9 cellular contexts compared by ENCODE assay signal in the genomic region with DNA sequence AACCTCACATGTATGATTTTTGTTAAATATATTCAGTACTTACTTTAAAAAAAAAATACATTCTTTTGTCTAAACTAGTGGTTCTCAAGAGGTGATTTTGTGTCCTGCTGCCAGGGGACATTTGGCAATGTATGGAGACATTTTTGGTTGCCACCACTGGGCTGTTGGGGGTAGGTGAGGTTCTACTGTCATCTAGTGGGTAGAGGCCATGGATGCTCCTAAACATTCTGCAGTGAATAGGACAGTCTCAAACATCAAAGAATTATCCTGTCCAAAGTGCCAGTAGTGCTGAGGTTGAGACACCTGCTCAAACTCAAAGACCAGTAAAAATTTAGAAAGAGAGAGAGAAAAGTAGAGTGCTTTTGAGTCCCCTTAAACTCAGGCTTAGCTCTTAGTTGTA. TPM values are rescaled to one million over a fixed set of nuclear protein-coding genes. Genes with fewer than 3 reads are reported as not detected.
DNase-seq lines count a peak whose midpoint lies in the region; ATAC-seq and TF ChIP-seq lines count a peak whose summit lies in the region.
"Had no signal": no experiment of that assay in that cellular context is flagged by ENCODE, and none has a peak within 500 bp of the region (broad histone marks: within the 10 kb centered on the region; RNA-seq: fewer than 3 reads in every experiment).

No MANE protein-coding gene starts in this region.

- no peak for ATAC-seq in GM18909 (IDR thresholded peaks at IDR 0.05; ENCODE audit: poor library complexity, unreplicated experiment)

- no peaks in the 10 kb centered on the region for H3K36me3 Mint-ChIP-seq in activated naive CD4-positive, alpha-beta T cell treated with anti-CD3 and anti-CD28 coated beads, Interleukin-2, amount 10 ng/mL, durations not matched to agents 7 days and 5 days
- H3K36me3 Mint-ChIP-seq in activated T-cell treated with anti-CD3 and anti-CD28 coated beads, Interleukin-2, amount 50 U/mL, for 24 hours (ENCODE audit: low read depth) = no peaks in the 10 kb centered on the region

- H3K4me1 Mint-ChIP-seq in activated naive CD4-positive, alpha-beta T cell treated with anti-CD3 and anti-CD28 coated beads, Interleukin-2, amount 10 ng/mL, durations not matched to agents 7 days and 5 days = no peaks in the 10 kb centered on the region
- no peaks in the 10 kb centered on the region for H3K4me1 Mint-ChIP-seq in activated T-cell treated with anti-CD3 and anti-CD28 coated beads, Interleukin-2, amount 50 U/mL, for 24 hours (ENCODE audit: low read depth)

- H3K27ac ChIP-seq in dorsolateral prefrontal cortex (no peak overlapping the region), neutrophil (no peak overlapping the region)

- CTCF ChIA-PET in activated naive CD4-positive, alpha-beta T cell treated with anti-CD3 and anti-CD28 coated beads, Interleukin-2, amount 10 ng/mL, durations not matched to agents 7 days and 5 days (lab: Charles Lee) = interaction anchor here (1.2 kb wide), 1 partner anchor 336 kb away, joined by 3 read pairs; no protein-coding TSS in a partner anchor

- peak in 50 of 56 donors; percentile 14 to 59 (median 34) for TF ChIP-seq CTCF in dorsolateral prefrontal cortex (IDR thresholded peaks at IDR 0.05 in 54 of 56, conservative IDR thresholded peaks at IDR 0.05 in 2 of 56; ENCODE audit: low read depth in 1 of 56, partially characterized antibody in 56 of 56)
- TF ChIP-seq CTCF in neutrophil (IDR thresholded peaks at IDR 0.05) = peak; percentile 45

- H3K36me3 ChIP-seq in neutrophil = no peaks in the 10 kb centered on the region

- H3K4me1 ChIP-seq in neutrophil (ENCODE audit: control insufficient read depth in 1 of 2, insufficient read depth in 1 of 2, low read depth in 1 of 2, low read length in 1 of 2) = peaks cover 8 to 9% of the 10 kb centered on the region in 2 experiments

- H3K27me3 Mint-ChIP-seq in activated naive CD4-positive, alpha-beta T cell treated with anti-CD3 and anti-CD28 coated beads, Interleukin-2, amount 10 ng/mL, durations not matched to agents 7 days and 5 days = peaks cover 28% of the 10 kb centered on the region
- no peaks in the 10 kb centered on the region for H3K27me3 Mint-ChIP-seq in activated T-cell treated with anti-CD3 and anti-CD28 coated beads, Interleukin-2, amount 50 U/mL, for 24 hours
- H3K27me3 Mint-ChIP-seq: activated naive CD8-positive, alpha-beta T cell had no signal

- H3K9me3 Mint-ChIP-seq in activated naive CD4-positive, alpha-beta T cell treated with anti-CD3 and anti-CD28 coated beads, Interleukin-2, amount 10 ng/mL, durations not matched to agents 7 days and 5 days = peaks cover 11% of the 10 kb centered on the region
- peaks cover 11% of the 10 kb centered on the region for H3K9me3 Mint-ChIP-seq in activated T-cell treated with anti-CD3 and anti-CD28 coated beads, Interleukin-2, amount 50 U/mL, for 24 hours

- H3K4me3 ChIP-seq in dorsolateral prefrontal cortex (no peak overlapping the region), neutrophil (ENCODE audit: low read depth in 1 of 2, low read length in 1 of 2) (no peak overlapping the region)

- intact Hi-C loops in dorsolateral prefrontal cortex (cut with DNase I) = no loop called here

- H3K27me3 ChIP-seq in dorsolateral prefrontal cortex = peaks cover 0 to 4% (median 0%) of the 10 kb centered on the region in 45 donors
- H3K27me3 ChIP-seq in neutrophil = no peaks in the 10 kb centered on the region

- no peaks in the 10 kb centered on the region for H3K9me3 ChIP-seq in neutrophil

- DNase-seq in activated naive CD4-positive, alpha-beta T cell treated with anti-CD3 and anti-CD28 coated beads, Interleukin-2, amount 10 ng/mL, durations not matched to agents 7 days and 5 days = peak; percentile 25
- DNase-seq in activated naive CD4-positive, alpha-beta T cell treated with Interleukin-2 at 50 U/mL for 16 hours = no peak
- peak; percentile 48 for DNase-seq in NCI-H526 treated with DMSO at 0.1 percent for 48 hours (lab: John Stamatoyannopoulos, UW)
- DNase-seq in dorsolateral prefrontal cortex = peak in 1 of 10 donors; percentile 37
- no peak for DNase-seq in activated T-cell treated with anti-CD3 and anti-CD28 coated beads, Interleukin-2, amount 50 U/mL, for 24 hours
- DNase-seq in T1000 (lab: John Stamatoyannopoulos, UW) = no peak

- no peak overlapping the region for H3K27ac Mint-ChIP-seq in activated naive CD4-positive, alpha-beta T cell treated with anti-CD3 and anti-CD28 coated beads, Interleukin-2, amount 10 ng/mL, durations not matched to agents 7 days and 5 days
- no peak overlapping the region for H3K27ac Mint-ChIP-seq in activated T-cell treated with anti-CD3 and anti-CD28 coated beads, Interleukin-2, amount 50 U/mL, for 24 hours
- H3K27ac Mint-ChIP-seq: activated naive CD8-positive, alpha-beta T cell had no signal

- H3K4me3 Mint-ChIP-seq in activated naive CD4-positive, alpha-beta T cell treated with anti-CD3 and anti-CD28 coated beads, Interleukin-2, amount 10 ng/mL, durations not matched to agents 7 days and 5 days = no peak overlapping the region
- H3K4me3 Mint-ChIP-seq in activated T-cell treated with anti-CD3 and anti-CD28 coated beads, Interleukin-2, amount 50 U/mL, for 24 hours = no peak overlapping the region
- H3K4me3 Mint-ChIP-seq: activated naive CD8-positive, alpha-beta T cell had no signal

RNA-seq across cellular contexts. Expression of a gene that starts 32.9 kb away (rescaled TPM):
- total RNA-seq in dorsolateral prefrontal cortex = 10 to 100 TPM in 85 of 120 experiments, 1 to 10 TPM in 35; 6.9 to 19.6 (median 11.9) TPM

Comparison
In these comparisons a context has a peak if more than half of its experiments do, and no peak if none do; other contexts are left out.
1. DNase-seq: peak in activated naive CD4-positive, alpha-beta T cell treated with anti-CD3 and anti-CD28 coated beads, Interleukin-2, amount 10 ng/mL, durations not matched to agents 7 days and 5 days (single experiment) and NCI-H526 treated with DMSO at 0.1 percent for 48 hours (single experiment); none in activated naive CD4-positive, alpha-beta T cell treated with Interleukin-2 at 50 U/mL for 16 hours (single experiment), activated T-cell treated with anti-CD3 and anti-CD28 coated beads, Interleukin-2, amount 50 U/mL, for 24 hours (single experiment) and T1000 (single experiment).